In genomic region chr9:128065907-128066712, GRCh38 we compare ENCODE assay signal across 1 cellular context.
TF ChIP-seq lines count a peak whose summit lies in the region.

No MANE protein-coding gene starts in this region.

TF ChIP-seq in K562, 482 proteins besides CTCF, POLR2A, EP300 and RAD21 (continued from another document):
- TF ChIP-seq TSHZ1 (CRISPR knock-in tag; IDR thresholded peaks at IDR 0.05) = no peak
- TF ChIP-seq SNAPC5 (CRISPR knock-in tag; IDR thresholded peaks at IDR 0.05) = no peak
- TF ChIP-seq NR2C2 (CRISPR knock-in tag; IDR thresholded peaks at IDR 0.05) = peak; percentile 66; the same call in 1 of the 2 replicates
- no peak for TF ChIP-seq NR2C2 (tag; IDR thresholded peaks at IDR 0.05)
- TF ChIP-seq TAF7 (tag; IDR thresholded peaks at IDR 0.05) = no peak; the same call in 1 of the 2 replicates
- TF ChIP-seq CGGBP1 (CRISPR knock-in tag; IDR thresholded peaks at IDR 0.05) = no peak
- no peak for TF ChIP-seq STAT5B (CRISPR knock-in tag; IDR thresholded peaks at IDR 0.05)
- TF ChIP-seq SREBF1 (IDR thresholded peaks at IDR 0.05; ENCODE audit: borderline replicate concordance, low read depth, low read length) = no peak
- no peak for TF ChIP-seq RERE (CRISPR knock-in tag; IDR thresholded peaks at IDR 0.05; ENCODE audit: borderline replicate concordance)
- no peak for TF ChIP-seq SIN3B (IDR thresholded peaks at IDR 0.05; ENCODE audit: low read depth)
- no peak for TF ChIP-seq ZNF592 (IDR thresholded peaks at IDR 0.05)
- no peak for TF ChIP-seq ZFX (CRISPR knock-in tag; IDR thresholded peaks at IDR 0.05)
- TF ChIP-seq IFI16 (CRISPR knock-in tag; IDR thresholded peaks at IDR 0.05) = no peak
- no peak for TF ChIP-seq ZNF398 (CRISPR knock-in tag; IDR thresholded peaks at IDR 0.05)
- no peak for TF ChIP-seq ZNF12 (CRISPR knock-in tag; IDR thresholded peaks at IDR 0.05)
- TF ChIP-seq ZSCAN29 (IDR thresholded peaks at IDR 0.05) = no peak
- TF ChIP-seq MNT (conservative IDR thresholded peaks at IDR 0.05) = no peak
- no peak for TF ChIP-seq PRDM10 (IDR thresholded peaks at IDR 0.05; ENCODE audit: partially characterized antibody)
- TF ChIP-seq USF1 (CRISPR knock-in tag; IDR thresholded peaks at IDR 0.05) = peak; percentile 17
- TF ChIP-seq SMAD2 (IDR thresholded peaks at IDR 0.05; ENCODE audit: low read depth, low read length) = no peak
- no peak for TF ChIP-seq XRCC4 (IDR thresholded peaks at IDR 0.05; ENCODE audit: extremely low read depth, insufficient read depth, insufficient read length)
- TF ChIP-seq ZBTB49 (CRISPR knock-in tag; IDR thresholded peaks at IDR 0.05; ENCODE audit: borderline replicate concordance) = no peak
- no peak for TF ChIP-seq ZBTB12 (CRISPR knock-in tag; IDR thresholded peaks at IDR 0.05)
